ENCODE assay signal across 22 cellular contexts in the genomic region with DNA sequence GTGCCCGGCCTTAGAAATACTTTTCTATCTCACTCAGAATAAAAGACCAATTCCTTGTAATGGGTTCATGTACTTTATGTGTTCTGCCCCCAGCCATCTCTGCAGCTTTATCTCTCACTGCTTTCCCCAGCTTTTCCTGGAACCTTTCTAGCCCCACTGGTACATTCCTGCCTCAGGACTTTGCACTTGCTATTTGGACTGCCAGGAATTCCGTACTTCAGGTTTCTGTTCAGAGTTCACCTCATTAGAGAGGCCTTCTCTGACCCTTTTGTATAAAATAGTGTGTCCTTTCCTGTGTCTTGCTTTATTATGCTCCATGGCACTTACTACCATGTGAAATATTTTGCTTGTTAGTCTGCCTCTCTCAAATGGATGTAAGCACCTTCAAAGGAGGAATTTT.
"Had no signal": no experiment of that assay in that cellular context is flagged by ENCODE, and none has a peak within 500 bp of the region (broad histone marks: within the 10 kb centered on the region; RNA-seq: fewer than 3 reads in every experiment).

No MANE protein-coding gene starts in this region.

- FAIRE-seq: colon, endothelial cell of umbilical vein, pancreas had no signal

- ATAC-seq: activated CD8-positive, alpha-beta T cell treated with anti-CD3 and anti-CD28 coated beads, Interleukin-2, amount 10 ng/mL, durations not matched to agents 7 days and 5 days; body of pancreas; effector memory CD8-positive, alpha-beta T cell; esophagus mucosa; sciatic nerve; SK-N-SH treated with all-trans-retinoic acid at 6 μM for 48 hours; stimulated activated memory B cell treated with anti-CD40 and anti-IgM and Interleukin-4, amounts not matched to agents 10 μg/mL and 1 μg/mL and 100 μg/mL, for 72 hours had no signal

- H3K36me3 ChIP-seq: neutrophil, pancreas had no signal

- H3K4me3 ChIP-seq: body of pancreas, dorsolateral prefrontal cortex, pancreas, smooth muscle cell had no signal

- DNase-seq: activated CD4-positive, alpha-beta T cell treated with anti-CD3 and anti-CD28 coated beads, Interleukin-2, amount 10 ng/mL, durations not matched to agents 7 days and 5 days; activated CD4-positive, CD25-positive, alpha-beta regulatory T cell treated with anti-CD3 and anti-CD28 coated beads, Interleukin-2, amount 50 U/mL, for 72 hours; activated CD8-positive, alpha-beta T cell treated with anti-CD3 and anti-CD28 coated beads, Interleukin-2, amount 10 ng/mL, durations not matched to agents 7 days and 5 days; activated gamma-delta T cell; anterior cingulate cortex; body of pancreas; central memory CD4-positive, alpha-beta T cell; dorsolateral prefrontal cortex; effector memory CD8-positive, alpha-beta T cell; foreskin melanocyte; islet precursor cell; pancreas; stimulated activated CD4-positive, alpha-beta T cell treated with anti-CD3 and anti-CD28 coated beads, Interleukin-15, amount 100 ng/mL, for 24 hours had no signal

- H3K4me2 ChIP-seq: smooth muscle cell had no signal

- H3K9me3 ChIP-seq: body of pancreas, neutrophil, pancreas had no signal

- H3K27me3 ChIP-seq: body of pancreas, dorsolateral prefrontal cortex, neutrophil, pancreas had no signal

- H3K27ac ChIP-seq: body of pancreas, dorsolateral prefrontal cortex, neutrophil, pancreas, VCaP had no signal
